36 cellular contexts compared by ENCODE assay signal in the genomic region with DNA sequence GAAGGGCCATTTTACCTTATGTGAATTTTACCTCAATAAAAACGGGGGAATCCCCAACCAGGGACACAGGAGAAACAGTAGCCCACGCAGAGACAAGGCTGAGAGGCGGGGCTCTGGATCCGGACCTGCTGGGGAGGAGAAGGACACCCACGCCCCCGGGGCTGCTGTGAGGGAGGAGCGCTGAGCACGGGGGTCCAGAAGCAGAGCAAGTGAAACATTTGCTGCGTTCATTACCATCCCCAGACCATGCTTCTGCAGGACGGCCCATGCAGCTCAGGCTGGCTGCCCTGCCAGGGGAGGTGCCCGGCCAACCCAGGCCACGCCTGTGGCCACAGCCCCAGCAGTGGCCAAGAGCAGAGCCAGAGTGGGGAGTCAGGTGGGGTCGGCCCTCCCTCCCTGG. TPM values are rescaled to one million over a fixed set of nuclear protein-coding genes. Genes with fewer than 3 reads are reported as not detected.
"Had no signal": no experiment of that assay in that cellular context is flagged by ENCODE, and none has a peak within 500 bp of the region (broad histone marks: within the 10 kb centered on the region; RNA-seq: fewer than 3 reads in every experiment).

No MANE protein-coding gene starts in this region.

- H3K27ac ChIP-seq: adrenal gland, body of pancreas, colonic mucosa, epithelial cell of prostate, esophagus squamous epithelium, gastroesophageal sphincter, heart right ventricle had no signal

- H3K4me1 ChIP-seq: adrenal gland, body of pancreas, colonic mucosa, esophagus squamous epithelium, gastroesophageal sphincter, heart right ventricle had no signal

- H3K9me3 Mint-ChIP-seq: activated CD4-positive, alpha-beta T cell treated with anti-CD3 and anti-CD28 coated beads, Interleukin-2, amount 10 ng/mL, durations not matched to agents 24 days and 14 days; activated naive CD4-positive, alpha-beta T cell treated with anti-CD3 and anti-CD28 coated beads for 36 hours; activated naive CD4-positive, alpha-beta T cell treated with anti-CD3 and anti-CD28 coated beads, Interleukin-2, amount 50 U/mL, for 24 hours; activated naive CD8-positive, alpha-beta T cell treated with anti-CD3 and anti-CD28 coated beads for 36 hours; activated naive CD8-positive, alpha-beta T cell treated with anti-CD3 and anti-CD28 coated beads, Interleukin-2, amount 50 U/mL, for 24 hours; activated T-helper 1 cell treated with anti-CD3 and anti-CD28 coated beads, Interleukin-12 subunit alpha, Interleukin-12 subunit beta, Interleukin-2, Interleukin-4 antibody, amounts not matched to agents 30 ng/mL and 10 ng/mL and 1 ng/mL, durations not matched to agents 14 hours and 24 hours and 36 hours had no signal

- ATAC-seq: activated CD4-positive, alpha-beta T cell treated with anti-CD3 and anti-CD28 coated beads for 36 hours; activated CD8-positive, alpha-beta memory T cell treated with anti-CD3 and anti-CD28 coated beads, Interleukin-2, amount 10 ng/mL, durations not matched to agents 7 days and 5 days; activated CD8-positive, alpha-beta T cell treated with anti-CD3 and anti-CD28 coated beads, Interleukin-2, amount 10 ng/mL, durations not matched to agents 7 days and 5 days; activated naive CD8-positive, alpha-beta T cell treated with anti-CD3 and anti-CD28 coated beads, Interleukin-2, amount 50 U/mL, for 24 hours; body of pancreas; gastroesophageal sphincter had no signal

- DNase-seq: activated CD4-positive, alpha-beta memory T cell treated with anti-CD3 and anti-CD28 coated beads for 36 hours; activated CD4-positive, alpha-beta T cell treated with anti-CD3 and anti-CD28 coated beads for 36 hours; activated CD4-positive, alpha-beta T cell treated with anti-CD3 and anti-CD28 coated beads, Interleukin-2, amount 10 ng/mL, durations not matched to agents 24 days and 14 days; activated CD4-positive, CD25-positive, alpha-beta regulatory T cell; activated CD4-positive, CD25-positive, alpha-beta regulatory T cell treated with anti-CD3 and anti-CD28 coated beads, Interleukin-2, amount 50 U/mL, for 72 hours; activated CD8-positive, alpha-beta memory T cell treated with anti-CD3 and anti-CD28 coated beads, Interleukin-2, amount 10 ng/mL, durations not matched to agents 7 days and 5 days; activated CD8-positive, alpha-beta memory T cell treated with anti-CD3 and anti-CD28 coated beads, Interleukin-2, amount 50 U/mL, for 4 hours; activated CD8-positive, alpha-beta T cell treated with anti-CD3 and anti-CD28 coated beads, Interleukin-2, amount 10 ng/mL, durations not matched to agents 7 days and 5 days; activated effector memory CD4-positive, alpha-beta T cell treated with anti-CD3 and anti-CD28 coated beads, Interleukin-2, amount 50 U/mL, for 16 hours; activated naive CD4-positive, alpha-beta T cell treated with anti-CD3 and anti-CD28 coated beads for 36 hours; activated naive CD8-positive, alpha-beta T cell treated with anti-CD3 and anti-CD28 coated beads for 36 hours; activated naive CD8-positive, alpha-beta T cell treated with anti-CD3 and anti-CD28 coated beads, Interleukin-2, amount 50 U/mL, for 24 hours; activated T-cell treated with anti-CD3 and anti-CD28 coated beads, Interleukin-2, amount 50 U/mL, for 1 hour; activated T-cell treated with anti-CD3 and anti-CD28 coated beads, Interleukin-2, amount 50 U/mL, for 48 hours; adrenal gland; amygdala; aorta; body of pancreas; caudate nucleus; colonic mucosa; effector CD8-positive, alpha-beta T cell; esophagus squamous epithelium; foreskin melanocyte; heart right ventricle; T-helper 2 cell had no signal

- H3K36me3 Mint-ChIP-seq: activated CD4-positive, alpha-beta memory T cell treated with anti-CD3 and anti-CD28 coated beads for 36 hours; activated CD8-positive, alpha-beta memory T cell treated with anti-CD3 and anti-CD28 coated beads, Interleukin-2, amount 10 ng/mL, durations not matched to agents 7 days and 5 days; activated naive CD4-positive, alpha-beta T cell treated with anti-CD3 and anti-CD28 coated beads, Interleukin-2, amount 50 U/mL, for 24 hours; activated naive CD8-positive, alpha-beta T cell treated with anti-CD3 and anti-CD28 coated beads for 36 hours had no signal

- H3K4me3 Mint-ChIP-seq: activated CD4-positive, alpha-beta memory T cell treated with anti-CD3 and anti-CD28 coated beads for 36 hours; activated CD4-positive, alpha-beta T cell treated with anti-CD3 and anti-CD28 coated beads for 36 hours; activated CD4-positive, alpha-beta T cell treated with anti-CD3 and anti-CD28 coated beads, Interleukin-2, amount 10 ng/mL, durations not matched to agents 24 days and 14 days; activated CD8-positive, alpha-beta memory T cell treated with anti-CD3 and anti-CD28 coated beads, Interleukin-2, amount 10 ng/mL, durations not matched to agents 7 days and 5 days; activated CD8-positive, alpha-beta T cell treated with anti-CD3 and anti-CD28 coated beads, Interleukin-2, amount 10 ng/mL, durations not matched to agents 7 days and 5 days; activated naive CD4-positive, alpha-beta T cell treated with anti-CD3 and anti-CD28 coated beads for 36 hours; activated naive CD4-positive, alpha-beta T cell treated with anti-CD3 and anti-CD28 coated beads, Interleukin-2, amount 50 U/mL, for 24 hours; activated naive CD8-positive, alpha-beta T cell treated with anti-CD3 and anti-CD28 coated beads for 36 hours; activated naive CD8-positive, alpha-beta T cell treated with anti-CD3 and anti-CD28 coated beads, Interleukin-2, amount 50 U/mL, for 24 hours; activated T-helper 1 cell treated with anti-CD3 and anti-CD28 coated beads, Interleukin-12 subunit alpha, Interleukin-12 subunit beta, Interleukin-2, Interleukin-4 antibody, amounts not matched to agents 30 ng/mL and 10 ng/mL and 1 ng/mL, durations not matched to agents 14 hours and 24 hours and 36 hours had no signal

- H3K4me3 ChIP-seq: adrenal gland, body of pancreas, colonic mucosa, esophagus squamous epithelium, gastroesophageal sphincter, heart right ventricle had no signal

- H3K27me3 Mint-ChIP-seq: activated CD4-positive, alpha-beta memory T cell treated with anti-CD3 and anti-CD28 coated beads for 36 hours; activated CD4-positive, alpha-beta T cell treated with anti-CD3 and anti-CD28 coated beads for 36 hours; activated CD4-positive, alpha-beta T cell treated with anti-CD3 and anti-CD28 coated beads, Interleukin-2, amount 10 ng/mL, durations not matched to agents 24 days and 14 days; activated CD8-positive, alpha-beta memory T cell treated with anti-CD3 and anti-CD28 coated beads, Interleukin-2, amount 10 ng/mL, durations not matched to agents 7 days and 5 days; activated naive CD4-positive, alpha-beta T cell treated with anti-CD3 and anti-CD28 coated beads, Interleukin-2, amount 50 U/mL, for 24 hours; activated naive CD8-positive, alpha-beta T cell treated with anti-CD3 and anti-CD28 coated beads for 36 hours; activated naive CD8-positive, alpha-beta T cell treated with anti-CD3 and anti-CD28 coated beads, Interleukin-2, amount 50 U/mL, for 24 hours had no signal

- H3K27ac Mint-ChIP-seq: activated CD4-positive, alpha-beta memory T cell treated with anti-CD3 and anti-CD28 coated beads for 36 hours; activated CD4-positive, alpha-beta T cell treated with anti-CD3 and anti-CD28 coated beads for 36 hours; activated CD4-positive, alpha-beta T cell treated with anti-CD3 and anti-CD28 coated beads, Interleukin-2, amount 10 ng/mL, durations not matched to agents 24 days and 14 days; activated CD8-positive, alpha-beta memory T cell treated with anti-CD3 and anti-CD28 coated beads, Interleukin-2, amount 10 ng/mL, durations not matched to agents 7 days and 5 days; activated CD8-positive, alpha-beta T cell treated with anti-CD3 and anti-CD28 coated beads, Interleukin-2, amount 10 ng/mL, durations not matched to agents 7 days and 5 days; activated naive CD4-positive, alpha-beta T cell treated with anti-CD3 and anti-CD28 coated beads for 36 hours; activated naive CD4-positive, alpha-beta T cell treated with anti-CD3 and anti-CD28 coated beads, Interleukin-2, amount 50 U/mL, for 24 hours; activated naive CD8-positive, alpha-beta T cell treated with anti-CD3 and anti-CD28 coated beads for 36 hours; activated naive CD8-positive, alpha-beta T cell treated with anti-CD3 and anti-CD28 coated beads, Interleukin-2, amount 50 U/mL, for 24 hours; activated T-helper 1 cell treated with anti-CD3 and anti-CD28 coated beads, Interleukin-12 subunit alpha, Interleukin-12 subunit beta, Interleukin-2, Interleukin-4 antibody, amounts not matched to agents 30 ng/mL and 10 ng/mL and 1 ng/mL, durations not matched to agents 14 hours and 24 hours and 36 hours; activated T-helper 2 cell treated with anti-CD3 and anti-CD28 coated beads, Interferon-gamma antibody, Interleukin-2, Interleukin-4, amounts not matched to agents 10 μg/mL and 5 μg/mL and 100 μg/mL, durations not matched to agents 14 hours and 24 hours and 36 hours had no signal

- H3K9me3 ChIP-seq: adrenal gland, body of pancreas, colonic mucosa, esophagus squamous epithelium, gastroesophageal sphincter, heart right ventricle had no signal

- H3K36me3 ChIP-seq: adrenal gland, colonic mucosa, esophagus squamous epithelium, gastroesophageal sphincter, heart right ventricle had no signal

- H3K27me3 ChIP-seq: adrenal gland, body of pancreas, colonic mucosa, esophagus squamous epithelium, gastroesophageal sphincter had no signal

- H3K4me1 Mint-ChIP-seq: activated CD4-positive, alpha-beta T cell treated with anti-CD3 and anti-CD28 coated beads for 36 hours; activated CD4-positive, alpha-beta T cell treated with anti-CD3 and anti-CD28 coated beads, Interleukin-2, amount 10 ng/mL, durations not matched to agents 24 days and 14 days; activated CD8-positive, alpha-beta memory T cell treated with anti-CD3 and anti-CD28 coated beads, Interleukin-2, amount 10 ng/mL, durations not matched to agents 7 days and 5 days; activated naive CD4-positive, alpha-beta T cell treated with anti-CD3 and anti-CD28 coated beads, Interleukin-2, amount 50 U/mL, for 24 hours; activated naive CD8-positive, alpha-beta T cell treated with anti-CD3 and anti-CD28 coated beads for 36 hours; activated naive CD8-positive, alpha-beta T cell treated with anti-CD3 and anti-CD28 coated beads, Interleukin-2, amount 50 U/mL, for 24 hours had no signal

RNA-seq across cellular contexts. Expression of gene KCNJ18, which starts 50.0 kb away (rescaled TPM):
- total RNA-seq: activated CD4-positive, alpha-beta memory T cell treated with anti-CD3 and anti-CD28 coated beads for 36 hours; activated CD4-positive, alpha-beta T cell treated with anti-CD3 and anti-CD28 coated beads for 36 hours; activated CD4-positive, alpha-beta T cell treated with anti-CD3 and anti-CD28 coated beads, Interleukin-2, amount 10 ng/mL, durations not matched to agents 24 days and 14 days; activated CD8-positive, alpha-beta memory T cell treated with anti-CD3 and anti-CD28 coated beads for 36 hours; activated CD8-positive, alpha-beta memory T cell treated with anti-CD3 and anti-CD28 coated beads, Interleukin-2, amount 10 ng/mL, durations not matched to agents 7 days and 5 days; activated CD8-positive, alpha-beta T cell treated with anti-CD3 and anti-CD28 coated beads, Interleukin-2, amount 10 ng/mL, durations not matched to agents 7 days and 5 days; activated naive CD4-positive, alpha-beta T cell treated with anti-CD3 and anti-CD28 coated beads for 36 hours; activated T-helper 1 cell treated with anti-CD3 and anti-CD28 coated beads, Interleukin-12 subunit alpha, Interleukin-12 subunit beta, Interleukin-2, Interleukin-4 antibody, amounts not matched to agents 30 ng/mL and 10 ng/mL and 1 ng/mL, durations not matched to agents 14 hours and 24 hours and 36 hours; activated T-helper 2 cell treated with anti-CD3 and anti-CD28 coated beads, Interferon-gamma antibody, Interleukin-2, Interleukin-4, amounts not matched to agents 10 μg/mL and 5 μg/mL and 100 μg/mL, durations not matched to agents 14 hours and 24 hours and 36 hours; adrenal gland; aorta; body of pancreas; colonic mucosa; dermis microvascular lymphatic vessel endothelial cell; endothelial cell of umbilical vein; fibroblast of lung; fibroblast of villous mesenchyme; gastroesophageal sphincter; glomerular endothelial cell; heart right ventricle had no signal
